Comparison of ENCODE assay signal across 22 cellular contexts in genomic region chr2:223901854-223902253, GRCh38. TPM values are rescaled to one million over a fixed set of nuclear protein-coding genes. Genes with fewer than 3 reads are reported as not detected.
A peak's percentile ranks its signal among the peaks of the same experiment; 100 is the strongest.
DNase-seq lines count a peak whose midpoint lies in the region; ATAC-seq and TF ChIP-seq lines count a peak whose summit lies in the region.
"Had no signal": no experiment of that assay in that cellular context is flagged by ENCODE, and none has a peak within 500 bp of the region (broad histone marks: within the 10 kb centered on the region; RNA-seq: fewer than 3 reads in every experiment).

No MANE protein-coding gene starts in this region.

- no peak overlapping the region for H3K27ac Mint-ChIP-seq in stimulated activated naive B cell treated with anti-CD40 and anti-IgM and Interleukin-4, amounts not matched to agents 10 μg/mL and 1 μg/mL and 100 μg/mL, for 72 hours
- H3K27ac Mint-ChIP-seq: activated CD4-positive, alpha-beta memory T cell treated with anti-CD3 and anti-CD28 coated beads for 36 hours; activated T-helper 1 cell treated with anti-CD3 and anti-CD28 coated beads, Interleukin-12 subunit alpha, Interleukin-12 subunit beta, Interleukin-2, Interleukin-4 antibody, amounts not matched to agents 30 ng/mL and 10 ng/mL and 1 ng/mL, durations not matched to agents 14 hours and 24 hours and 36 hours had no signal

- H3K4me1 ChIP-seq in OCI-LY3 (ENCODE audit: low read length) (peaks cover 36% of the 10 kb centered on the region), uterus (no peaks in the 10 kb centered on the region)
- H3K4me1 ChIP-seq: tibial artery had no signal

- no peak overlapping the region for H3K4me3 Mint-ChIP-seq in stimulated activated naive B cell treated with anti-CD40 and anti-IgM and Interleukin-4, amounts not matched to agents 10 μg/mL and 1 μg/mL and 100 μg/mL, for 72 hours
- H3K4me3 Mint-ChIP-seq: activated CD4-positive, alpha-beta memory T cell treated with anti-CD3 and anti-CD28 coated beads for 36 hours; activated T-helper 1 cell treated with anti-CD3 and anti-CD28 coated beads, Interleukin-12 subunit alpha, Interleukin-12 subunit beta, Interleukin-2, Interleukin-4 antibody, amounts not matched to agents 30 ng/mL and 10 ng/mL and 1 ng/mL, durations not matched to agents 14 hours and 24 hours and 36 hours had no signal

- peaks cover 29% of the 10 kb centered on the region for H3K36me3 ChIP-seq in OCI-LY3 (replicated peaks; ENCODE audit: low read depth, low read length)
- no peaks in the 10 kb centered on the region for H3K36me3 ChIP-seq in uterus

- TF ChIP-seq CTCF in OCI-LY3 (IDR thresholded peaks at IDR 0.05; ENCODE audit: low read depth, low read length) (peak; percentile 38), uterus (IDR thresholded peaks at IDR 0.05) (no peak)

- H4K20me1 ChIP-seq in OCI-LY3 (ENCODE audit: insufficient read depth, low read length) = no peaks in the 10 kb centered on the region

- H3K4me2 ChIP-seq in OCI-LY3 (ENCODE audit: low read length) = peak overlapping the region; percentile 28; the same call in 1 of the 2 replicates

- H3K27me3 Mint-ChIP-seq in stimulated activated naive B cell treated with anti-CD40 and anti-IgM and Interleukin-4, amounts not matched to agents 10 μg/mL and 1 μg/mL and 100 μg/mL, for 72 hours = no peaks in the 10 kb centered on the region
- H3K27me3 Mint-ChIP-seq: activated CD4-positive, alpha-beta memory T cell treated with anti-CD3 and anti-CD28 coated beads for 36 hours had no signal

- peaks cover 3 to 5% of the 10 kb centered on the region in 2 donors for H3K9me3 Mint-ChIP-seq in stimulated activated naive B cell treated with anti-CD40 and anti-IgM and Interleukin-4, amounts not matched to agents 10 μg/mL and 1 μg/mL and 100 μg/mL, for 72 hours
- H3K9me3 Mint-ChIP-seq: activated CD4-positive, alpha-beta memory T cell treated with anti-CD3 and anti-CD28 coated beads for 36 hours; activated T-helper 1 cell treated with anti-CD3 and anti-CD28 coated beads, Interleukin-12 subunit alpha, Interleukin-12 subunit beta, Interleukin-2, Interleukin-4 antibody, amounts not matched to agents 30 ng/mL and 10 ng/mL and 1 ng/mL, durations not matched to agents 14 hours and 24 hours and 36 hours had no signal

- H3K36me3 Mint-ChIP-seq in stimulated activated naive B cell treated with anti-CD40 and anti-IgM and Interleukin-4, amounts not matched to agents 10 μg/mL and 1 μg/mL and 100 μg/mL, for 72 hours = peaks cover 45 to 61% of the 10 kb centered on the region in 2 donors

- H2AFZ ChIP-seq in OCI-LY3 (ENCODE audit: low read depth, low read length) = no peak overlapping the region

- peak; percentile 77 to 87 for ATAC-seq in stimulated activated naive B cell treated with anti-CD40 and anti-IgM and Interleukin-4, amounts not matched to agents 10 μg/mL and 1 μg/mL and 100 μg/mL, for 72 hours (replicated peaks)
- no peak for ATAC-seq in HG03442 (IDR thresholded peaks at IDR 0.05; ENCODE audit: unreplicated experiment)
- ATAC-seq: left cardiac atrium had no signal

- H3K27me3 ChIP-seq in OCI-LY3 (ENCODE audit: low read depth, low read length) (no peaks in the 10 kb centered on the region), uterus (no peaks in the 10 kb centered on the region)
- H3K27me3 ChIP-seq: MG63, tibial artery had no signal

- no peak overlapping the region for H3K9ac ChIP-seq in OCI-LY3 (ENCODE audit: low read length)

- H3K9me3 ChIP-seq in OCI-LY3 (ENCODE audit: insufficient read depth, low read length) = no peaks in the 10 kb centered on the region
- H3K9me3 ChIP-seq in uterus = no peaks in the 10 kb centered on the region
- H3K9me3 ChIP-seq: HAP-1, MG63, tibial artery had no signal

- intact Hi-C loops in uterus (cut with DNase I; ENCODE audit: low total_unique reads) = no loop called here

- TF ChIP-seq POLR2A in uterus (IDR thresholded peaks at IDR 0.05) = no peak

- DNase-seq in NOMO-1 treated with DMSO at 0.1 percent for 48 hours (lab: John Stamatoyannopoulos, UW; ENCODE audit: unreplicated experiment) = peak; percentile 22
- no peak for DNase-seq in NOMO-1 treated with dmso at 0.1 percent for 144 hours (lab: John Stamatoyannopoulos, UW; ENCODE audit: unreplicated experiment)
- peak; percentile 23 for DNase-seq in glomerular visceral epithelial cell (ENCODE audit: extremely low spot score)
- no peak for DNase-seq in stimulated activated naive B cell treated with anti-CD40 and anti-IgM and Interleukin-4, amounts not matched to agents 10 μg/mL and 1 μg/mL and 100 μg/mL, for 72 hours
- no peak for DNase-seq in SIG-M5 treated with dmso at 0.1 percent for 504 hours (lab: John Stamatoyannopoulos, UW; ENCODE audit: unreplicated experiment)
- DNase-seq in uterus = no peak
- DNase-seq: 8988T; activated CD4-positive, alpha-beta memory T cell treated with anti-CD3 and anti-CD28 coated beads for 36 hours; C1 segment of cervical spinal cord; caudate nucleus; DND-41; effector memory CD4-positive, alpha-beta T cell; hypothalamus; left cardiac atrium; MG63; NCI-H187 treated with DMSO at 0.1 percent for 48 hours; NCI-H510A; tibial artery had no signal

- H3K27ac ChIP-seq in OCI-LY3 (ENCODE audit: low read length) = no peak overlapping the region
- no peak overlapping the region for H3K27ac ChIP-seq in uterus
- H3K27ac ChIP-seq: tibial artery had no signal

- H3K79me2 ChIP-seq in OCI-LY3 (ENCODE audit: low read length) = no peaks in the 10 kb centered on the region

- no peak overlapping the region for H3K4me3 ChIP-seq in OCI-LY3 (ENCODE audit: low read length)
- no peak overlapping the region for H3K4me3 ChIP-seq in uterus
- H3K4me3 ChIP-seq: HAP-1, MG63, tibial artery had no signal

- H3K4me1 Mint-ChIP-seq in stimulated activated naive B cell treated with anti-CD40 and anti-IgM and Interleukin-4, amounts not matched to agents 10 μg/mL and 1 μg/mL and 100 μg/mL, for 72 hours = peaks cover 27 to 40% of the 10 kb centered on the region in 2 donors

RNA-seq across cellular contexts. Expression of gene WDFY1, which starts 43.3 kb away (rescaled TPM):
- total RNA-seq in uterus = 100 to 1,000 TPM in 1 of 4 donors, 10 to 100 TPM in 3; 17.2 to 112 (median 39.1) TPM

RNA-seq across cellular contexts. Expression of gene MRPL44, which starts 55.4 kb away (rescaled TPM):
- 10 to 100 TPM in 3 of 4 donors, 1 to 10 TPM in 1; 5.9 to 45.3 (median 13.8) TPM for total RNA-seq in uterus

Comparison
In these comparisons a context has a peak if more than half of its experiments do, and no peak if none do; other contexts are left out.
1. DNase-seq: peak in NOMO-1 treated with DMSO at 0.1 percent for 48 hours (single experiment) and glomerular visceral epithelial cell (single experiment); none in NOMO-1 treated with dmso at 0.1 percent for 144 hours (single experiment), stimulated activated naive B cell treated with anti-CD40 and anti-IgM and Interleukin-4, amounts not matched to agents 10 μg/mL and 1 μg/mL and 100 μg/mL, for 72 hours (single experiment), SIG-M5 treated with dmso at 0.1 percent for 504 hours (single experiment) and uterus (0 of 2).